1 cellular context compared by ENCODE assay signal in genomic region chr2:9291331-9291730, GRCh38.
TF ChIP-seq lines count a peak whose summit lies in the region.

No MANE protein-coding gene starts in this region.

TF ChIP-seq in H1, 55 proteins besides CTCF, POLR2A, EP300 and RAD21 (continued from another document):
- TF ChIP-seq RNF2 (IDR thresholded peaks at IDR 0.05; ENCODE audit: borderline replicate concordance, low read depth, low read length, missing control alignments, poor library complexity, severe bottlenecking): no peak
